ENCODE assay signal across 10 cellular contexts in the genomic region with DNA sequence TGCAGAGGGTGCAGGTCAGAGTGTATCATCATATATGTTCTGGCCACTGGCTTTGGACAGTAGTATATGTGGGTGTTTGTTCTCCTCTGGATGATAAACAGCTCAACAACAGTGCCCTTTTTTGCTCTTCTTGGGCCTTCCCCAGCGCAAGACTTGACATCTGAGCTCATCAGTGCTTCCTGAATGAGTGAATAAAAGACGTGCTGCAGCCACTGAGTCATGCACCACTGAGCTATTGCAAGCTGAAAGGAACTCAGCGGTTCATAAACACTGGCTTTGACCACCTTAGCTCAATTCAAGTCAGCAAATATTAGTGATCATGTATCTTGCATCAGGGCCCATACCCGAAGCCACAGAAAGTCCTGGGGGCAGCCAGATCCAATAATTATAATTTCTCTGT.
A peak's percentile ranks its signal among the peaks of the same experiment; 100 is the strongest.
DNase-seq lines count a peak whose midpoint lies in the region; ATAC-seq, FAIRE-seq and TF ChIP-seq lines count a peak whose summit lies in the region.
"Had no signal": no experiment of that assay in that cellular context is flagged by ENCODE, and none has a peak within 500 bp of the region (broad histone marks: within the 10 kb centered on the region; RNA-seq: fewer than 3 reads in every experiment).

No MANE protein-coding gene starts in this region.

- BruUV-seq in HepG2 (replicated peaks; lab: Mats Ljungman, UMichigan): no TSS peak

- H3K9ac ChIP-seq in HepG2 (ENCODE audit: insufficient read depth, low read depth, low read length): no peak overlapping the region

- H3K36me3 ChIP-seq in HepG2 (replicated peaks in 1 of 2; ENCODE audit: control insufficient read depth in 1 of 2, insufficient read depth in 2 of 2, low read length in 2 of 2): no peaks in the 10 kb centered on the region
- H3K36me3 ChIP-seq: HAP-1 had no signal

- no peak overlapping the region for H3K4me2 ChIP-seq in HepG2 (ENCODE audit: low read depth, low read length)

- H3K9me3 Mint-ChIP-seq in type B pancreatic cell: no peaks in the 10 kb centered on the region

- H3K4me3 ChIP-seq in epithelial cell of proximal tubule (ENCODE audit: low read depth, low read length) (no peak overlapping the region), HepG2 (replicated peaks in 1 of 3; ENCODE audit: insufficient read depth in 1 of 3, low read depth in 2 of 3, low read length in 3 of 3) (no peak overlapping the region)
- H3K4me3 ChIP-seq: HAP-1 had no signal

- ATAC-seq in HepG2: no peak

- POLR2A ChIA-PET in HepG2 (lab: Yijun Ruan, JAX): no interaction called here

- in situ Hi-C loops in HepG2 (cut with HindIII; ENCODE audit: extremely low pct_ligation_motif_present, low pct_unique_long_range_greater_than_20kb): no loop called here

- TF ChIP-seq EP300 in HepG2 (IDR thresholded peaks at IDR 0.05; ENCODE audit: low read depth in 2 of 2, low read length in 2 of 2): no peak
- TF ChIP-seq EP300 in HepG2 (CRISPR knock-in tag; IDR thresholded peaks at IDR 0.05; ENCODE audit: borderline replicate concordance): no peak

- H3K36me3 Mint-ChIP-seq in type B pancreatic cell: no peaks in the 10 kb centered on the region

- DNase-seq in stimulated activated CD4-positive, alpha-beta T cell treated with anti-CD3 and anti-CD28 coated beads, Interleukin-15, amount 100 ng/mL, for 24 hours: peak; percentile 42
- DNase-seq in stimulated activated CD4-positive, alpha-beta T cell treated with anti-CD3 and anti-CD28 coated beads, Interleukin-4, amount 100 ng/mL, for 24 hours: no peak
- peak; percentile 84 for DNase-seq in M059J (ENCODE audit: low read depth)
- peak; percentile 32 for DNase-seq in epithelial cell of proximal tubule (ENCODE audit: low read depth)
- no peak for DNase-seq in type B pancreatic cell (ENCODE audit: extremely low spot score, unreplicated experiment)
- no peak for DNase-seq in mucosa of gallbladder (ENCODE audit: low spot score)
- DNase-seq in HepG2 (ENCODE audit: low spot score): no peak
- DNase-seq in RPMI8226: no peak
- DNase-seq: NCI-H1092 treated with DMSO at 0.1 percent for 48 hours had no signal

- no peak overlapping the region for H2AFZ ChIP-seq in HepG2 (ENCODE audit: low read length)

- H3K27ac ChIP-seq in HepG2 (ENCODE audit: extremely low read length, insufficient read depth, low read length): no peak overlapping the region

- H3K27me3 Mint-ChIP-seq in type B pancreatic cell: no peaks in the 10 kb centered on the region

- no peaks in the 10 kb centered on the region for H3K79me2 ChIP-seq in HepG2 (ENCODE audit: insufficient read depth, low read length)

- no peak for TF ChIP-seq RAD21 in HepG2 (CRISPR knock-in tag; IDR thresholded peaks at IDR 0.05)

- peaks cover 40% of the 10 kb centered on the region for H3K4me1 Mint-ChIP-seq in type B pancreatic cell (ENCODE audit: unreplicated experiment)

- 8% methylated on average over 4 of the region's 4 CpGs for WGBS in HepG2 (ENCODE audit: low lambda C conversion rate)

- FAIRE-seq in HepG2 (lab: Jason Lieb, UNC): no peak

- intact Hi-C loops in HepG2 (cut with micrococcal nuclease; ENCODE audit: unreplicated experiment): no loop called here

- TF ChIP-seq CTCF in epithelial cell of proximal tubule (conservative IDR thresholded peaks at IDR 0.05; ENCODE audit: low read depth, low read length): no peak
- TF ChIP-seq CTCF in type B pancreatic cell (conservative IDR thresholded peaks at IDR 0.05): no peak
- TF ChIP-seq CTCF in HepG2 (CRISPR knock-in tag; IDR thresholded peaks at IDR 0.05): no peak

- no peaks in the 10 kb centered on the region for H4K20me1 ChIP-seq in HepG2 (ENCODE audit: insufficient read depth, low read length)

- no peak overlapping the region for H3K4me3 Mint-ChIP-seq in type B pancreatic cell

- peaks cover 1 to 33% of the 10 kb centered on the region in 2 experiments; a peak in 3 of 5 replicates for H3K27me3 ChIP-seq in HepG2 (ENCODE audit: control insufficient read depth in 1 of 2, insufficient read depth in 2 of 2, low read length in 2 of 2)

- no peak for TF ChIP-seq POLR2A in HepG2 (IDR thresholded peaks at IDR 0.05; ENCODE audit: insufficient read depth in 1 of 2, low read depth in 2 of 2, low read length in 2 of 2)

- CTCF ChIA-PET in HepG2 (lab: Yijun Ruan, JAX; ENCODE audit: low intra/inter-chr PET ratio, low total read pairs): no interaction called here

- peak overlapping the region; percentile 90 for H3K27ac Mint-ChIP-seq in type B pancreatic cell

- no peaks in the 10 kb centered on the region for H3K4me1 ChIP-seq in HepG2 (ENCODE audit: insufficient read depth, low read length)
- H3K4me1 ChIP-seq: HAP-1 had no signal

- H3K9me3 ChIP-seq in HepG2 (ENCODE audit: low read length): no peaks in the 10 kb centered on the region
- H3K9me3 ChIP-seq: HAP-1 had no signal

TF ChIP-seq in HepG2, 621 proteins besides CTCF, POLR2A, EP300 and RAD21:
- TF ChIP-seq ZNF17 (CRISPR knock-in tag; IDR thresholded peaks at IDR 0.05): no peak
- TF ChIP-seq, protein P1, sequence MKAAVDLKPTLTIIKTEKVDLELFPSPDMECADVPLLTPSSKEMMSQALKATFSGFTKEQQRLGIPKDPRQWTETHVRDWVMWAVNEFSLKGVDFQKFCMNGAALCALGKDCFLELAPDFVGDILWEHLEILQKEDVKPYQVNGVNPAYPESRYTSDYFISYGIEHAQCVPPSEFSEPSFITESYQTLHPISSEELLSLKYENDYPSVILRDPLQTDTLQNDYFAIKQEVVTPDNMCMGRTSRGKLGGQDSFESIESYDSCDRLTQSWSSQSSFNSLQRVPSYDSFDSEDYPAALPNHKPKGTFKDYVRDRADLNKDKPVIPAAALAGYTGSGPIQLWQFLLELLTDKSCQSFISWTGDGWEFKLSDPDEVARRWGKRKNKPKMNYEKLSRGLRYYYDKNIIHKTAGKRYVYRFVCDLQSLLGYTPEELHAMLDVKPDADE (CRISPR knock-in tag; IDR thresholded peaks at IDR 0.05): no peak
- no peak for TF ChIP-seq ZNF780A (CRISPR knock-in tag; IDR thresholded peaks at IDR 0.05)
- no peak for TF ChIP-seq ZNF776 (CRISPR knock-in tag; IDR thresholded peaks at IDR 0.05)
- no peak for TF ChIP-seq GABPB1 (CRISPR knock-in tag; IDR thresholded peaks at IDR 0.05)
- TF ChIP-seq ZFP36L1 (CRISPR knock-in tag; IDR thresholded peaks at IDR 0.05): no peak
- no peak for TF ChIP-seq ZNF33B (CRISPR knock-in tag; IDR thresholded peaks at IDR 0.05)
- TF ChIP-seq, protein P2, sequence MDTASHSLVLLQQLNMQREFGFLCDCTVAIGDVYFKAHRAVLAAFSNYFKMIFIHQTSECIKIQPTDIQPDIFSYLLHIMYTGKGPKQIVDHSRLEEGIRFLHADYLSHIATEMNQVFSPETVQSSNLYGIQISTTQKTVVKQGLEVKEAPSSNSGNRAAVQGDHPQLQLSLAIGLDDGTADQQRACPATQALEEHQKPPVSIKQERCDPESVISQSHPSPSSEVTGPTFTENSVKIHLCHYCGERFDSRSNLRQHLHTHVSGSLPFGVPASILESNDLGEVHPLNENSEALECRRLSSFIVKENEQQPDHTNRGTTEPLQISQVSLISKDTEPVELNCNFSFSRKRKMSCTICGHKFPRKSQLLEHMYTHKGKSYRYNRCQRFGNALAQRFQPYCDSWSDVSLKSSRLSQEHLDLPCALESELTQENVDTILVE (CRISPR knock-in tag; IDR thresholded peaks at IDR 0.05): no peak
- no peak for TF ChIP-seq ZNF143 (CRISPR knock-in tag; IDR thresholded peaks at IDR 0.05)
- TF ChIP-seq FOXP1 (IDR thresholded peaks at IDR 0.05): no peak
- TF ChIP-seq FOXP1 (CRISPR knock-in tag; IDR thresholded peaks at IDR 0.05): no peak
TF ChIP-seq in HepG2: peak in this region for 0.

Comparison
In these comparisons a context has a peak if more than half of its experiments do, and no peak if none do; other contexts are left out.
1. DNase-seq: peak in stimulated activated CD4-positive, alpha-beta T cell treated with anti-CD3 and anti-CD28 coated beads, Interleukin-15, amount 100 ng/mL, for 24 hours (single experiment), M059J (single experiment) and epithelial cell of proximal tubule (single experiment); none in stimulated activated CD4-positive, alpha-beta T cell treated with anti-CD3 and anti-CD28 coated beads, Interleukin-4, amount 100 ng/mL, for 24 hours (single experiment), type B pancreatic cell (single experiment), mucosa of gallbladder (single experiment), HepG2 (single experiment) and RPMI8226 (single experiment).